1 cellular context compared by ENCODE assay signal in genomic region chr13:30429721-30430694, GRCh38.
TF ChIP-seq lines count a peak whose summit lies in the region.

No MANE protein-coding gene starts in this region.

TF ChIP-seq in GM23338, 12 proteins besides CTCF, POLR2A, EP300 and RAD21 (continued from another document):
- no peak for TF ChIP-seq ETS1 (IDR thresholded peaks at IDR 0.05)
- no peak for TF ChIP-seq EZH2phosphoT487 (IDR thresholded peaks at IDR 0.05; ENCODE audit: unreplicated experiment)
- TF ChIP-seq REST (IDR thresholded peaks at IDR 0.05; ENCODE audit: unreplicated experiment): no peak
- no peak for TF ChIP-seq ZNF114 (CRISPR knock-in tag; IDR thresholded peaks at IDR 0.05)
